Comparison of ENCODE assay signal across 17 cellular contexts in genomic region chr17:50519141-50519834, GRCh38. TPM values are rescaled to one million over a fixed set of nuclear protein-coding genes. Genes with fewer than 3 reads are reported as not detected.
DNase-seq lines count a peak whose midpoint lies in the region; ATAC-seq and TF ChIP-seq lines count a peak whose summit lies in the region.
"Had no signal": no experiment of that assay in that cellular context is flagged by ENCODE, and none has a peak within 500 bp of the region (broad histone marks: within the 10 kb centered on the region; RNA-seq: fewer than 3 reads in every experiment).

No MANE protein-coding gene starts in this region.

- H3K27ac ChIP-seq in RWPE2 (ENCODE audit: poor library complexity, severe bottlenecking) (peak overlapping the region; percentile 85), ovary (peak overlapping the region; percentile 71 to 73)
- H3K27ac ChIP-seq: SJCRH30 had no signal

- no peaks in the 10 kb centered on the region for H3K27me3 ChIP-seq in RWPE2 (ENCODE audit: insufficient read depth, poor library complexity, severe bottlenecking)
- H3K27me3 ChIP-seq in ovary: no peaks in the 10 kb centered on the region
- H3K27me3 ChIP-seq: SJCRH30 had no signal

- TF ChIP-seq EP300 in ovary (IDR thresholded peaks at IDR 0.05): no peak

- peak; percentile 75 for ATAC-seq in RWPE2 (ENCODE audit: low read depth)
- ATAC-seq: GM12878, HCT116 had no signal

- TF ChIP-seq CTCF in RWPE2 (IDR thresholded peaks at IDR 0.05; ENCODE audit: poor library complexity, severe bottlenecking): no peak
- no peak for TF ChIP-seq CTCF in epithelial cell of esophagus (IDR thresholded peaks at IDR 0.05; ENCODE audit: insufficient read depth, low read depth, low read length, missing control alignments)
- no peak for TF ChIP-seq CTCF in ovary (IDR thresholded peaks at IDR 0.05)

- H3K9me3 ChIP-seq in RWPE2 (ENCODE audit: severe bottlenecking) (no peaks in the 10 kb centered on the region), ovary (no peaks in the 10 kb centered on the region)
- H3K9me3 ChIP-seq: Caco-2, SJCRH30 had no signal

- WGBS in ovary, 3 donors: 73 to 75% (median 73%) methylated on average over 8 of the region's 8 CpGs

- intact Hi-C loops in ovary (cut with DNase I): no loop called here

- H3K4me1 ChIP-seq in RWPE2 (ENCODE audit: insufficient read depth, poor library complexity, severe bottlenecking): peaks cover 51% of the 10 kb centered on the region
- H3K4me1 ChIP-seq in ovary (ENCODE audit: insufficient read depth): peaks cover 25% of the 10 kb centered on the region

- H3K4me3 ChIP-seq in RWPE2 (ENCODE audit: severe bottlenecking): no peak overlapping the region
- no peak overlapping the region for H3K4me3 ChIP-seq in epithelial cell of esophagus (ENCODE audit: low read length)
- no peak overlapping the region for H3K4me3 ChIP-seq in ovary
- H3K4me3 ChIP-seq: GM12878, SJCRH30 had no signal

- peak; percentile 73 for DNase-seq in HT1080 (ENCODE audit: low read depth)
- no peak for DNase-seq in RWPE2 (ENCODE audit: low spot score)
- peak; percentile 95 for DNase-seq in epithelial cell of esophagus (ENCODE audit: low read depth)
- no peak for DNase-seq in ovary
- no peak for DNase-seq in T-helper 1 cell
- DNase-seq in nucleus accumbens (lab: John Stamatoyannopoulos, UW): no peak
- no peak for DNase-seq in COLO829 (ENCODE audit: low spot score)
- DNase-seq: DMS53, NCI-H1092 treated with DMSO at 0.1 percent for 48 hours, NCI-H187, NCI-H510A, SJCRH30 had no signal

- TF ChIP-seq POLR2A in ovary (IDR thresholded peaks at IDR 0.05): no peak

- H3K36me3 ChIP-seq in RWPE2 (ENCODE audit: low read depth) (no peaks in the 10 kb centered on the region), ovary (no peaks in the 10 kb centered on the region)
- H3K36me3 ChIP-seq: SJCRH30 had no signal

RNA-seq across cellular contexts. Expression of gene MYCBPAP, which starts 11.0 kb away (rescaled TPM):
- not detected in 2 replicates for total RNA-seq in HT1080 (2014; rRNA removed; shearing (Covaris generic))
- not detected in 2 replicates for polyA plus RNA-seq in HT1080 (2015; cell fraction: cytosol; rRNA removed)
- polyA plus RNA-seq in HT1080 (2015; cell fraction: nucleus; rRNA removed): not detected in 2 replicates
- 1 to 10 TPM; 2.5 to 8.1 (median 4.5) TPM for total RNA-seq in ovary
- polyA plus RNA-seq in ovary: 1 to 10 TPM; 3.2 to 9.7 TPM
- total RNA-seq: HT-29, SJCRH30 had no signal
- polyA plus RNA-seq: CD14-positive monocyte had no signal

RNA-seq across cellular contexts. Expression of gene EPN3, which starts 13.2 kb away (rescaled TPM):
- total RNA-seq in HT1080 (2014; rRNA removed; shearing (Covaris generic)): not detected in 2 replicates
- 0.72 TPM in 1 of 2 replicates, not detected in the other for polyA plus RNA-seq in HT1080 (2015; cell fraction: cytosol; rRNA removed)
- 0.26 TPM in 1 of 2 replicates, not detected in the other for polyA plus RNA-seq in HT1080 (2015; cell fraction: nucleus; rRNA removed)
- total RNA-seq in ovary: 10 to 100 TPM in 6 of 7 donors, 1 to 10 TPM in 1; 8.8 to 33.4 (median 22.4) TPM
- polyA plus RNA-seq in ovary: 1 to 10 TPM; 6.2 to 7.3 TPM
- total RNA-seq: GM12878, SJCRH30 had no signal
- polyA plus RNA-seq: CD14-positive monocyte had no signal

RNA-seq across cellular contexts. Expression of gene SPATA20, which starts 27.7 kb away (rescaled TPM):
- 51.3 and 51.6 TPM in 2 replicates for total RNA-seq in HT1080 (2014; rRNA removed; shearing (Covaris generic))
- polyA plus RNA-seq in HT1080 (2015; cell fraction: cytosol; rRNA removed): 40.3 and 41.0 TPM in 2 replicates
- 412 and 422 TPM in 2 replicates for polyA plus RNA-seq in HT1080 (2015; cell fraction: nucleus; rRNA removed)
- total RNA-seq in ovary: 10 to 100 TPM; 53.7 to 81.2 (median 62.6) TPM
- polyA plus RNA-seq in ovary: 10 to 100 TPM; 43.5 to 55.4 TPM

RNA-seq across cellular contexts. Expression of gene RSAD1, which starts 40.6 kb away (rescaled TPM):
- total RNA-seq in HT1080 (2014; rRNA removed; shearing (Covaris generic)): 28.8 and 30.4 TPM in 2 replicates
- 25.4 and 25.8 TPM in 2 replicates for polyA plus RNA-seq in HT1080 (2015; cell fraction: cytosol; rRNA removed)
- polyA plus RNA-seq in HT1080 (2015; cell fraction: nucleus; rRNA removed): 66.9 and 77.4 TPM in 2 replicates
- 10 to 100 TPM; 21.2 to 48.0 (median 40.5) TPM for total RNA-seq in ovary
- 10 to 100 TPM; 24.2 to 26.2 TPM for polyA plus RNA-seq in ovary

RNA-seq across cellular contexts. Expression of gene CACNA1G, which starts 41.2 kb away (rescaled TPM):
- total RNA-seq in HT1080 (2014; rRNA removed; shearing (Covaris generic)): 0.03 and 0.40 TPM in 2 replicates
- polyA plus RNA-seq in HT1080 (2015; cell fraction: cytosol; rRNA removed): 0.01 and 0.05 TPM in 2 replicates
- polyA plus RNA-seq in HT1080 (2015; cell fraction: nucleus; rRNA removed): 0.06 and 0.07 TPM in 2 replicates
- 10 to 100 TPM in 3 of 7 donors, 1 to 10 TPM in 4; 1.9 to 39.1 (median 6.5) TPM for total RNA-seq in ovary
- 1 to 10 TPM; 1.0 to 1.2 TPM for polyA plus RNA-seq in ovary
- polyA plus RNA-seq: CD14-positive monocyte had no signal

Comparison
In these comparisons a context has a peak if more than half of its experiments do, and no peak if none do; other contexts are left out.
1. DNase-seq: peak in HT1080 (single experiment) and epithelial cell of esophagus (single experiment); none in RWPE2 (single experiment), ovary (0 of 5), T-helper 1 cell (0 of 5), nucleus accumbens (0 of 56) and COLO829 (single experiment).